In the genomic region with DNA sequence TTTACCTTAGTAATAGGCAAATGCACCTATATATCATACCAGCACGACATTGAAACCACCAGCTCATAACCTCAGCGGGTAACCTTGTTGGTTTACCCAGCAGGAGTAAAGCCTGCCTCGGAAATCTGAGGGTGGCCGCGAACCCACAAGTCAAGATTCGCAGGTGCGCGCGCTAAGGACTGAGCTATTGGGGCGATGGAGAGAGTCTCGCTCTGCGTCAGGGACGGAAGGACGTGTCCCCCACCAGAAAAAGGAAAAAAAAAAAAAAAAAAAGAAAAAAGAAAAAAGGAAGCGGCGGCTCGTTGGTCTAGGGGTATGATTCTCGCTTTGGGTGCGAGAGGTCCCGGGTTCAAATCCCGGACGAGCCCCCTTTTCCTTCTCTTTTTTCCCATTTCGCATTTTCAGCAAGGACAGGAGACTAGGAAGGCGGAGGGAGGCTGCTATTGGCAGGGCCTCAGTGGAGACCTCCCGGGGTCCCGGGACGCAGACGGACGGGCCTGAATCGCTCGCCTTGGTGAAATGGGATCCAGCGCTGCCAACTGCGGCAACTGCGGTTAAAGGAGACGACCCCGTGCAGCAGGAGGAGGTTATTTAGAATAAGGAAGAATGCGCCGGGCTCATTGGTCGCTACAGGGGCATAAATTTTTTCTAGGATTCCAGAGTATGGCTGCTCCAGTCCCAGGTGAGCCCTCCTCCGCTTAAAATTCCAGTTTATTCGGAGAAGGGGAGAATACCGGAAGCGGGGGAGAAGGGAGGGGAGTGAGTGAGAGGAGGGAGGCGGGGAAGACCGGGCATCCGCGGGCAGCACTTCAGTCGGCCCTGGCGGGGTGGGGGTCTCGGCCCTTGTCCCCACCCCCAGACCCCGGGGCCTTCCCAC, we compare ENCODE assay signal across 1 cellular context.
TF ChIP-seq lines count a peak whose summit lies in the region.

A gene (plus strand): TSS at position 407 of the 877 bp plus-strand sequence.

TF ChIP-seq in HEK293, 187 proteins besides CTCF, POLR2A, EP300 and RAD21 (continued from another document):
- TF ChIP-seq ZNF23 (tag by site-specific recombination; IDR thresholded peaks at IDR 0.05; ENCODE audit: borderline replicate concordance) (no peak), ZBTB8A (tag by site-specific recombination; IDR thresholded peaks at IDR 0.05) (peak; percentile 78), ZNF341 (tag by site-specific recombination; IDR thresholded peaks at IDR 0.05; ENCODE audit: low read depth) (peak; percentile 95), ZBTB21 (tag by site-specific recombination; IDR thresholded peaks at IDR 0.05) (peak; percentile 97), ZNF394 (tag by site-specific recombination; IDR thresholded peaks at IDR 0.05; ENCODE audit: borderline replicate concordance) (peak; percentile 39; the same call in 1 of the 2 replicates), SCRT2 (tag by site-specific recombination; IDR thresholded peaks at IDR 0.05) (no peak), HOXD13 (CRISPR knock-in tag; IDR thresholded peaks at IDR 0.05; ENCODE audit: borderline replicate concordance) (no peak), ZNF629 (tag by site-specific recombination; IDR thresholded peaks at IDR 0.05) (peak; percentile 97), KLF8 (tag by site-specific recombination; IDR thresholded peaks at IDR 0.05) (peak; percentile 81), ZSCAN16 (tag by site-specific recombination; IDR thresholded peaks at IDR 0.05) (no peak), ZNF211 (tag by site-specific recombination; IDR thresholded peaks at IDR 0.05; ENCODE audit: low read depth) (no peak), ZNF311 (tag by site-specific recombination; IDR thresholded peaks at IDR 0.05; ENCODE audit: borderline replicate concordance) (no peak), ZNF530 (tag by site-specific recombination; IDR thresholded peaks at IDR 0.05; ENCODE audit: low read depth) (no peak), ZNF16 (tag by site-specific recombination; IDR thresholded peaks at IDR 0.05; ENCODE audit: low read depth) (no peak), ZNF777 (tag by site-specific recombination; IDR thresholded peaks at IDR 0.05; ENCODE audit: borderline replicate concordance) (0 out of 2 replicates have a peak, but pooled peaks have one; percentile 5), ZNF175 (tag by site-specific recombination; IDR thresholded peaks at IDR 0.05) (no peak), ZNF473 (tag by site-specific recombination; IDR thresholded peaks at IDR 0.05) (no peak), ZNF350 (tag by site-specific recombination; IDR thresholded peaks at IDR 0.05) (no peak), RBAK (tag by site-specific recombination; IDR thresholded peaks at IDR 0.05) (no peak), MZF1 (tag by site-specific recombination; IDR thresholded peaks at IDR 0.05; ENCODE audit: borderline replicate concordance) (no peak), ZFP37 (tag by site-specific recombination; IDR thresholded peaks at IDR 0.05) (no peak), ZFP3 (tag by site-specific recombination; IDR thresholded peaks at IDR 0.05; ENCODE audit: low read depth) (no peak; the same call in 1 of the 2 replicates), ZBTB1 (tag by site-specific recombination; IDR thresholded peaks at IDR 0.05) (0 out of 2 replicates have a peak, but pooled peaks have one; percentile 62), ZNF660 (tag by site-specific recombination; IDR thresholded peaks at IDR 0.05) (peak; percentile 98), ZNF664 (tag by site-specific recombination; IDR thresholded peaks at IDR 0.05) (peak; percentile 64; the same call in 1 of the 2 replicates), ZNF354C (tag by site-specific recombination; IDR thresholded peaks at IDR 0.05; ENCODE audit: borderline replicate concordance, low read depth) (no peak), ZNF558 (tag by site-specific recombination; IDR thresholded peaks at IDR 0.05) (peak; percentile 88), ZNF791 (tag by site-specific recombination; IDR thresholded peaks at IDR 0.05) (no peak), ZNF600 (tag by site-specific recombination; IDR thresholded peaks at IDR 0.05) (0 out of 2 replicates have a peak, but pooled peaks have one; percentile 4), ZNF324 (tag by site-specific recombination; IDR thresholded peaks at IDR 0.05) (peak; percentile 89), ZFP69B (tag by site-specific recombination; IDR thresholded peaks at IDR 0.05) (peak; percentile 83), SP7 (tag by site-specific recombination; IDR thresholded peaks at IDR 0.05) (peak; percentile 88), SALL2 (tag by site-specific recombination; IDR thresholded peaks at IDR 0.05; ENCODE audit: borderline replicate concordance) (no peak), ZNF585B (tag by site-specific recombination; IDR thresholded peaks at IDR 0.05) (no peak)
- TF ChIP-seq, protein P1, sequence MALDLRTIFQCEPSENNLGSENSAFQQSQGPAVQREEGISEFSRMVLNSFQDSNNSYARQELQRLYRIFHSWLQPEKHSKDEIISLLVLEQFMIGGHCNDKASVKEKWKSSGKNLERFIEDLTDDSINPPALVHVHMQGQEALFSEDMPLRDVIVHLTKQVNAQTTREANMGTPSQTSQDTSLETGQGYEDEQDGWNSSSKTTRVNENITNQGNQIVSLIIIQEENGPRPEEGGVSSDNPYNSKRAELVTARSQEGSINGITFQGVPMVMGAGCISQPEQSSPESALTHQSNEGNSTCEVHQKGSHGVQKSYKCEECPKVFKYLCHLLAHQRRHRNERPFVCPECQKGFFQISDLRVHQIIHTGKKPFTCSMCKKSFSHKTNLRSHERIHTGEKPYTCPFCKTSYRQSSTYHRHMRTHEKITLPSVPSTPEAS (tag by site-specific recombination; IDR thresholded peaks at IDR 0.05) = peak; percentile 36; the same call in 1 of the 2 replicates
- TF ChIP-seq, protein P2, sequence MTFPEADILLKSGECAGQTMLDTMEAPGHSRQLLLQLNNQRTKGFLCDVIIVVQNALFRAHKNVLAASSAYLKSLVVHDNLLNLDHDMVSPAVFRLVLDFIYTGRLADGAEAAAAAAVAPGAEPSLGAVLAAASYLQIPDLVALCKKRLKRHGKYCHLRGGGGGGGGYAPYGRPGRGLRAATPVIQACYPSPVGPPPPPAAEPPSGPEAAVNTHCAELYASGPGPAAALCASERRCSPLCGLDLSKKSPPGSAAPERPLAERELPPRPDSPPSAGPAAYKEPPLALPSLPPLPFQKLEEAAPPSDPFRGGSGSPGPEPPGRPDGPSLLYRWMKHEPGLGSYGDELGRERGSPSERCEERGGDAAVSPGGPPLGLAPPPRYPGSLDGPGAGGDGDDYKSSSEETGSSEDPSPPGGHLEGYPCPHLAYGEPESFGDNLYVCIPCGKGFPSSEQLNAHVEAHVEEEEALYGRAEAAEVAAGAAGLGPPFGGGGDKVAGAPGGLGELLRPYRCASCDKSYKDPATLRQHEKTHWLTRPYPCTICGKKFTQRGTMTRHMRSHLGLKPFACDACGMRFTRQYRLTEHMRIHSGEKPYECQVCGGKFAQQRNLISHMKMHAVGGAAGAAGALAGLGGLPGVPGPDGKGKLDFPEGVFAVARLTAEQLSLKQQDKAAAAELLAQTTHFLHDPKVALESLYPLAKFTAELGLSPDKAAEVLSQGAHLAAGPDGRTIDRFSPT (tag by site-specific recombination; IDR thresholded peaks at IDR 0.05) = 0 out of 2 replicates have a peak, but pooled peaks have one; percentile 23
TF ChIP-seq in HEK293: peak in this region for 74.
